10 cellular contexts compared by ENCODE assay signal in the genomic region with DNA sequence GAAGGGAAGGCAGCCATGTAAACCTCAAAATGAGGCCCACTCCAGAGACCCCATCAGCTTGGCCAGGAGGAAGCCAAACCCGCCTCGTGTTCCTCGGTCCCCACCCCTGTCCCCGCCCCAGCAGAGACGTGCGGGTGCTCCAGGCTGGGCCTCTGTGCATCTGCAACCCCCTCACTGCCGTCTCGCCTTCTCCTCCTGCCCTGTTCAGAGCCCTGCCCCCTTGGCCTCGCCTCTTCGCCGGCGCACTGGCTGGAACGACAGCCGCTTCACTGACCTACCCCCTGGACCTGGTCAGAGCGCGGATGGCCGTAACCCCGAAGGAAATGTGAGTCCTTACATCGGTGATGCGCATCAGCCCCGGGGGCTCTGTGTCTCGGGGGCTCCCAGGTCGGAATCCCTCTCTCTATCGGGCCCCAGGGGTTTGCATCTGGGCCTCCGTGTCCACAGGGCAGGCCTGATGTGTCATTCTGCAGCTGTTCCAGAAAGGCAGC. TPM values are rescaled to one million over a fixed set of nuclear protein-coding genes. Genes with fewer than 3 reads are reported as not detected.
DNase-seq lines count a peak whose midpoint lies in the region; ATAC-seq and TF ChIP-seq lines count a peak whose summit lies in the region.
"Had no signal": no experiment of that assay in that cellular context is flagged by ENCODE, and none has a peak within 500 bp of the region (broad histone marks: within the 10 kb centered on the region; RNA-seq: fewer than 3 reads in every experiment).

No MANE protein-coding gene starts in this region.

- H3K4me1 ChIP-seq in naive thymus-derived CD4-positive, alpha-beta T cell (ENCODE audit: control insufficient read depth in 2 of 2, insufficient read depth in 2 of 2, low read length in 2 of 2): no peaks in the 10 kb centered on the region

- H3K36me3 ChIP-seq in naive thymus-derived CD4-positive, alpha-beta T cell (ENCODE audit: control insufficient read depth in 2 of 3, insufficient read depth in 3 of 3, low read length in 3 of 3): peaks cover 0 to 34% (median 3%) of the 10 kb centered on the region in 3 experiments

- H3K27ac Mint-ChIP-seq in T-helper 17 cell (peak overlapping the region; percentile 29), nephron (peak overlapping the region; percentile 68 to 94 (median 85))
- no peak overlapping the region for H3K27ac Mint-ChIP-seq in naive thymus-derived CD4-positive, alpha-beta T cell
- H3K27ac Mint-ChIP-seq: CD4-positive, CD25-positive, alpha-beta regulatory T cell; stimulated activated naive CD8-positive, alpha-beta T cell treated with anti-CD3 and anti-CD28 coated beads, Interleukin-15, Interleukin-2, amounts not matched to agents 100 ng/mL and 50 ng/mL, for 24 hours had no signal

- TF ChIP-seq CTCF in AG10803 (conservative IDR thresholded peaks at IDR 0.05; ENCODE audit: low read length) (no peak), fibroblast of villous mesenchyme (IDR thresholded peaks at IDR 0.05; ENCODE audit: insufficient read depth, low read depth, low read length) (no peak), nephron (IDR thresholded peaks at IDR 0.05; ENCODE audit: unreplicated experiment in 3 of 3) (no peak)

- intact Hi-C loops in naive thymus-derived CD4-positive, alpha-beta T cell (cut with micrococcal nuclease): no loop called here

- H3K4me1 Mint-ChIP-seq in T-helper 17 cell (peaks cover 8% of the 10 kb centered on the region), nephron (peaks cover 22% of the 10 kb centered on the region)
- H3K4me1 Mint-ChIP-seq in naive thymus-derived CD4-positive, alpha-beta T cell: peaks cover 0 to 8% (median 7%) of the 10 kb centered on the region in 7 donors

- CTCF ChIA-PET in naive thymus-derived CD4-positive, alpha-beta T cell (lab: Charles Lee): no interaction called here

- no peaks in the 10 kb centered on the region for H3K27me3 Mint-ChIP-seq in T-helper 17 cell
- H3K27me3 Mint-ChIP-seq in nephron (ENCODE audit: low read depth): peaks cover 9% of the 10 kb centered on the region
- H3K27me3 Mint-ChIP-seq in naive thymus-derived CD4-positive, alpha-beta T cell: peaks cover 0 to 2% (median 0%) of the 10 kb centered on the region in 5 donors
- H3K27me3 Mint-ChIP-seq: CD4-positive, CD25-positive, alpha-beta regulatory T cell; stimulated activated naive CD8-positive, alpha-beta T cell treated with anti-CD3 and anti-CD28 coated beads, Interleukin-15, Interleukin-2, amounts not matched to agents 100 ng/mL and 50 ng/mL, for 24 hours had no signal

- no peak overlapping the region for H3K4me3 Mint-ChIP-seq in T-helper 17 cell
- H3K4me3 Mint-ChIP-seq in nephron: peak overlapping the region; percentile 76 to 81 (median 79)
- H3K4me3 Mint-ChIP-seq in naive thymus-derived CD4-positive, alpha-beta T cell: no peak overlapping the region
- H3K4me3 Mint-ChIP-seq: CD4-positive, CD25-positive, alpha-beta regulatory T cell; stimulated activated naive CD8-positive, alpha-beta T cell treated with anti-CD3 and anti-CD28 coated beads, Interleukin-15, Interleukin-2, amounts not matched to agents 100 ng/mL and 50 ng/mL, for 24 hours had no signal

- H3K27ac ChIP-seq in naive thymus-derived CD4-positive, alpha-beta T cell (ENCODE audit: low read depth, low read length): no peak overlapping the region

- H3K9me3 ChIP-seq in T-helper 17 cell (ENCODE audit: control insufficient read depth, low read length, poor library complexity, severe bottlenecking): no peaks in the 10 kb centered on the region
- H3K9me3 ChIP-seq in naive thymus-derived CD4-positive, alpha-beta T cell (ENCODE audit: control insufficient read depth in 2 of 3, low read length in 3 of 3): no peaks in the 10 kb centered on the region

- H3K27me3 ChIP-seq in naive thymus-derived CD4-positive, alpha-beta T cell (ENCODE audit: control insufficient read depth in 2 of 2, insufficient read depth in 2 of 2, low read length in 2 of 2): no peaks in the 10 kb centered on the region

- H3K4me3 ChIP-seq in AG10803 (ENCODE audit: low read length): peak overlapping the region; percentile 51
- H3K4me3 ChIP-seq in fibroblast of villous mesenchyme (ENCODE audit: low read depth, low read length): peak overlapping the region; percentile 54
- H3K4me3 ChIP-seq in naive thymus-derived CD4-positive, alpha-beta T cell (ENCODE audit: low read length): no peak overlapping the region

- ATAC-seq in T-helper 17 cell (no peak), HG03432 (IDR thresholded peaks at IDR 0.05; ENCODE audit: unreplicated experiment) (no peak)
- ATAC-seq in naive thymus-derived CD4-positive, alpha-beta T cell: no peak

- POLR2A ChIA-PET in naive thymus-derived CD4-positive, alpha-beta T cell (lab: Charles Lee): no interaction called here

- no peaks in the 10 kb centered on the region for H3K36me3 Mint-ChIP-seq in T-helper 17 cell (ENCODE audit: low read depth)
- H3K36me3 Mint-ChIP-seq in nephron (ENCODE audit: low read depth): peaks cover 11% of the 10 kb centered on the region
- H3K36me3 Mint-ChIP-seq in naive thymus-derived CD4-positive, alpha-beta T cell: peaks cover 0 to 11% (median 0%) of the 10 kb centered on the region in 5 donors
- H3K36me3 Mint-ChIP-seq: CD4-positive, CD25-positive, alpha-beta regulatory T cell had no signal

- DNase-seq in AG10803 (ENCODE audit: low read depth) (no peak), T-helper 17 cell (no peak), fibroblast of villous mesenchyme (ENCODE audit: low read depth) (peak; percentile 28), GM03348 (ENCODE audit: low spot score) (no peak), middle frontal gyrus (ENCODE audit: extremely low spot score, low spot score) (no peak)
- DNase-seq in naive thymus-derived CD4-positive, alpha-beta T cell: no peak

- H3K9me3 Mint-ChIP-seq in nephron: no peaks in the 10 kb centered on the region
- H3K9me3 Mint-ChIP-seq in naive thymus-derived CD4-positive, alpha-beta T cell: no peaks in the 10 kb centered on the region
- H3K9me3 Mint-ChIP-seq: CD4-positive, CD25-positive, alpha-beta regulatory T cell; stimulated activated naive CD8-positive, alpha-beta T cell treated with anti-CD3 and anti-CD28 coated beads, Interleukin-15, Interleukin-2, amounts not matched to agents 100 ng/mL and 50 ng/mL, for 24 hours had no signal

RNA-seq across cellular contexts. Expression of a gene that starts 32.2 kb away (rescaled TPM):
- 10 to 100 TPM; 13.1 to 13.7 TPM for total RNA-seq in T-helper 17 cell
- total RNA-seq in fibroblast of villous mesenchyme: 18.1 and 20.9 TPM in 2 replicates
- 10 to 100 TPM; 15.8 to 32.7 (median 23.5) TPM for total RNA-seq in naive thymus-derived CD4-positive, alpha-beta T cell
- 10 to 100 TPM; 17.2 to 29.5 TPM for polyA plus RNA-seq in naive thymus-derived CD4-positive, alpha-beta T cell

RNA-seq across cellular contexts. Expression of a gene that starts 42.3 kb away (rescaled TPM):
- total RNA-seq in T-helper 17 cell (10 to 100 TPM; 17.1 to 18.9 TPM), fibroblast of villous mesenchyme (5.8 and 9.1 TPM in 2 replicates)
- 10 to 100 TPM; 19.0 to 36.1 (median 21.6) TPM for total RNA-seq in naive thymus-derived CD4-positive, alpha-beta T cell
- polyA plus RNA-seq in naive thymus-derived CD4-positive, alpha-beta T cell: 10 to 100 TPM in 1 of 2 donors, 1 to 10 TPM in 1; 8.2 to 19.6 TPM

Comparison
In these comparisons a context has a peak if more than half of its experiments do, and no peak if none do; other contexts are left out.
1. H3K27ac Mint-ChIP-seq: peak in T-helper 17 cell (single experiment) and nephron (3 of 3); none in naive thymus-derived CD4-positive, alpha-beta T cell (0 of 9).
2. H3K4me3 Mint-ChIP-seq: peak in nephron (3 of 3); none in T-helper 17 cell (single experiment) and naive thymus-derived CD4-positive, alpha-beta T cell (0 of 10).